ENCODE assay signal across 29 cellular contexts in genomic region chr12:7134371-7135166, GRCh38. TPM values are rescaled to one million over a fixed set of nuclear protein-coding genes. Genes with fewer than 3 reads are reported as not detected.
"Had no signal": no experiment of that assay in that cellular context is flagged by ENCODE, and none has a peak within 500 bp of the region (broad histone marks: within the 10 kb centered on the region; RNA-seq: fewer than 3 reads in every experiment).

No MANE protein-coding gene starts in this region.

- H3K27ac ChIP-seq: body of pancreas, cardiac muscle cell, esophagus muscularis mucosa, foreskin keratinocyte, left ventricle myocardium inferior, neural progenitor cell, parathyroid adenoma, psoas muscle, stomach, thyroid gland had no signal

- H3K27ac Mint-ChIP-seq: activated CD4-positive, alpha-beta memory T cell treated with anti-CD3 and anti-CD28 coated beads, Interleukin-2, amount 10 ng/mL, durations not matched to agents 7 days and 5 days; activated CD4-positive, alpha-beta T cell treated with anti-CD3 and anti-CD28 coated beads, Interleukin-2, amount 10 ng/mL, durations not matched to agents 7 days and 5 days; activated naive CD8-positive, alpha-beta T cell; activated T-cell treated with anti-CD3 and anti-CD28 coated beads, Interleukin-2, amount 50 U/mL, for 24 hours; activated T-helper 17 cell treated with anti-CD3 and anti-CD28 coated beads, Interleukin-2, amount 50 U/mL, for 72 hours; mesothelial cell of epicardium; neural progenitor cell; stimulated activated naive B cell treated with anti-CD40 and anti-IgM and Interleukin-4, amounts not matched to agents 10 μg/mL and 1 μg/mL and 100 μg/mL, for 72 hours; T-helper 1 cell treated with Interleukin-12 subunit alpha and Interleukin-12 subunit beta and Interleukin-4 antibody, amounts not matched to agents 30 μg/mL and 1 μg/mL, for 36 hours; WTC11 had no signal

- FAIRE-seq: islet of Langerhans had no signal

- H3K36me3 ChIP-seq: neural progenitor cell had no signal

- H3K9me3 Mint-ChIP-seq: activated CD4-positive, alpha-beta memory T cell treated with anti-CD3 and anti-CD28 coated beads, Interleukin-2, amount 10 ng/mL, durations not matched to agents 7 days and 5 days; activated CD4-positive, alpha-beta T cell treated with anti-CD3 and anti-CD28 coated beads, Interleukin-2, amount 10 ng/mL, durations not matched to agents 7 days and 5 days; activated T-cell treated with anti-CD3 and anti-CD28 coated beads, Interleukin-2, amount 50 U/mL, for 24 hours; activated T-helper 17 cell treated with anti-CD3 and anti-CD28 coated beads, Interleukin-2, amount 50 U/mL, for 72 hours; mesothelial cell of epicardium; naive B cell; neural progenitor cell; stimulated activated naive B cell treated with anti-CD40 and anti-IgM and Interleukin-4, amounts not matched to agents 10 μg/mL and 1 μg/mL and 100 μg/mL, for 72 hours; T-helper 1 cell treated with Interleukin-12 subunit alpha and Interleukin-12 subunit beta and Interleukin-4 antibody, amounts not matched to agents 30 μg/mL and 1 μg/mL, for 36 hours; WTC11 had no signal

- H3K9me3 ChIP-seq: body of pancreas, esophagus muscularis mucosa, left ventricle myocardium inferior, psoas muscle, stomach, thyroid gland had no signal

- H3K27me3 Mint-ChIP-seq: activated CD4-positive, alpha-beta memory T cell treated with anti-CD3 and anti-CD28 coated beads, Interleukin-2, amount 10 ng/mL, durations not matched to agents 7 days and 5 days; activated CD4-positive, alpha-beta T cell treated with anti-CD3 and anti-CD28 coated beads, Interleukin-2, amount 10 ng/mL, durations not matched to agents 7 days and 5 days; activated naive CD8-positive, alpha-beta T cell; activated T-cell treated with anti-CD3 and anti-CD28 coated beads, Interleukin-2, amount 50 U/mL, for 24 hours; activated T-helper 17 cell treated with anti-CD3 and anti-CD28 coated beads, Interleukin-2, amount 50 U/mL, for 72 hours; naive B cell; stimulated activated naive B cell treated with anti-CD40 and anti-IgM and Interleukin-4, amounts not matched to agents 10 μg/mL and 1 μg/mL and 100 μg/mL, for 72 hours had no signal

- ATAC-seq: activated T-helper 17 cell treated with anti-CD3 and anti-CD28 coated beads, Interleukin-2, amount 50 U/mL, for 72 hours; body of pancreas; foreskin keratinocyte; psoas muscle; stimulated activated naive B cell treated with anti-CD40 and anti-IgM and Interleukin-4, amounts not matched to agents 10 μg/mL and 1 μg/mL and 100 μg/mL, for 72 hours; WTC11 had no signal

- H3K27me3 ChIP-seq: body of pancreas, esophagus muscularis mucosa, foreskin keratinocyte, thyroid gland had no signal

- H3K4me3 ChIP-seq: body of pancreas, cardiac muscle cell, esophagus muscularis mucosa, left ventricle myocardium inferior, neural progenitor cell, psoas muscle, stomach, thyroid gland had no signal

- H3K4me3 Mint-ChIP-seq: activated CD4-positive, alpha-beta memory T cell treated with anti-CD3 and anti-CD28 coated beads, Interleukin-2, amount 10 ng/mL, durations not matched to agents 7 days and 5 days; activated CD4-positive, alpha-beta T cell treated with anti-CD3 and anti-CD28 coated beads, Interleukin-2, amount 10 ng/mL, durations not matched to agents 7 days and 5 days; activated naive CD8-positive, alpha-beta T cell; activated T-cell treated with anti-CD3 and anti-CD28 coated beads, Interleukin-2, amount 50 U/mL, for 24 hours; activated T-helper 17 cell treated with anti-CD3 and anti-CD28 coated beads, Interleukin-2, amount 50 U/mL, for 72 hours; mesothelial cell of epicardium; neural progenitor cell; stimulated activated naive B cell treated with anti-CD40 and anti-IgM and Interleukin-4, amounts not matched to agents 10 μg/mL and 1 μg/mL and 100 μg/mL, for 72 hours; T-helper 1 cell treated with Interleukin-12 subunit alpha and Interleukin-12 subunit beta and Interleukin-4 antibody, amounts not matched to agents 30 μg/mL and 1 μg/mL, for 36 hours; WTC11 had no signal

- H3K79me2 ChIP-seq: parathyroid adenoma had no signal

- DNase-seq: activated CD4-positive, alpha-beta memory T cell treated with anti-CD3 and anti-CD28 coated beads, Interleukin-2, amount 10 ng/mL, durations not matched to agents 7 days and 5 days; activated CD4-positive, alpha-beta T cell treated with anti-CD3 and anti-CD28 coated beads for 1 hour; activated CD4-positive, alpha-beta T cell treated with anti-CD3 and anti-CD28 coated beads, Interleukin-2, amount 10 ng/mL, durations not matched to agents 7 days and 5 days; activated CD8-positive, alpha-beta memory T cell treated with anti-CD3 and anti-CD28 coated beads, Interleukin-2, amount 50 U/mL, for 48 hours; activated T-cell treated with anti-CD3 and anti-CD28 coated beads, Interleukin-2, amount 50 U/mL, for 24 hours; body of pancreas; foreskin keratinocyte; left ventricle myocardium inferior; mammary epithelial cell; naive B cell; occipital lobe; psoas muscle; stimulated activated CD4-positive, alpha-beta T cell treated with anti-CD3 and anti-CD28 coated beads, Interleukin-15, amount 100 ng/mL, for 24 hours; stimulated activated CD4-positive, alpha-beta T cell treated with anti-CD3 and anti-CD28 coated beads, Interleukin-2, amount 100 ng/mL, for 24 hours; stimulated activated naive B cell treated with anti-CD40 and anti-IgM and Interleukin-4, amounts not matched to agents 10 μg/mL and 1 μg/mL and 100 μg/mL, for 72 hours; stomach; SW 1271; T-helper 9 cell; thyroid gland had no signal

- H3K4me1 ChIP-seq: foreskin keratinocyte, parathyroid adenoma had no signal

- H2AFZ ChIP-seq: neural progenitor cell, parathyroid adenoma had no signal

- H3K4me2 ChIP-seq: neural progenitor cell had no signal

- H3K9ac ChIP-seq: neural progenitor cell, parathyroid adenoma had no signal

RNA-seq across cellular contexts. Expression of gene RBP5, which starts 5.9 kb away (rescaled TPM):
- total RNA-seq: activated T-helper 17 cell treated with anti-CD3 and anti-CD28 coated beads, Interleukin-2, amount 50 U/mL, for 72 hours; foreskin keratinocyte; mammary epithelial cell; occipital lobe; stomach had no signal
- polyA plus RNA-seq: foreskin keratinocyte, mammary epithelial cell had no signal
